In the genomic region with DNA sequence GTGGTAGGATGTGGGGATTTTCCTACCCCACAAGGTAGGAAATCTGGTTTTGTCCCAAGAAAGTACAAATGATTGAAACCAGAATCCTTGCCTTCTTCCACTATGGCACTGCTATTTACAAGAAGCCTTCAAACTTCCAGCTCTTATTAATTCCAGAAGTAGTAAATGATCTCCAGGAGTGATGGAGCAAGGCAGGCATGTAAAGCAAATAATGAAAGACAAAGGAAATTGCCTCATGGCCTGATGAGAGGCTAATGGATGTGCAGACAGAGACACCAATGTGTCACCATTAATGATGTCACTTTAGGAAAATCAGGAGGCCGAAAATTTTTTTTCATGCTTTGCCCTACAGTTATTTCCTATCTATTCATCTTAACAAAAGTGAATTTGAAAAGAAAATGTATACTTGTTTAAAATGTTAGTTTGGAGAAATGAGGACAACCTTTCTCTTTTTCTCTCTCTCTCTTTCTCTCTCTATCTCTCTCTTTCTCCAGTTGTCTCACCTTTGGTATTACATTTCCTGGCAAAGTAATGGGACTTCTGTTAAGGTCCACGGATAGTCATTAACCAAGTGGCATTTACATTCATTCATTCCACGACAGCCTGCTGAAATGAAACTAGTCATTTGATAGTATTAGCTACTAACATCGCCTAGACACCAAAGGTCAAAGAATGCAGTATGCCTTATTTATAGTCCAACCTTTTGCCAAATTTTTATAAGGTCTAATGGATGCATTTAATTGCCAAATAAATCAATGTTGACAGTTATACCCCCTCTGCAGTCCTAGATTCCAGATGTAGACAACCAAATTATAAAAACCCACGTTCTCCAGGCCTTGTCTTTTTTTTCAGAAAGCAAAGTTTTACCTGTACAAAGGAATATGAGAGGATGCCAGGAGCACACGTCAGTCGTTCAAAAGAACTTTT, we compare ENCODE assay signal across 21 cellular contexts. TPM values are rescaled to one million over a fixed set of nuclear protein-coding genes. Genes with fewer than 3 reads are reported as not detected.
A peak's percentile ranks its signal among the peaks of the same experiment; 100 is the strongest.
DNase-seq lines count a peak whose midpoint lies in the region; ATAC-seq, FAIRE-seq and TF ChIP-seq lines count a peak whose summit lies in the region.
"Had no signal": no experiment of that assay in that cellular context is flagged by ENCODE, and none has a peak within 500 bp of the region (broad histone marks: within the 10 kb centered on the region; RNA-seq: fewer than 3 reads in every experiment).

No MANE protein-coding gene starts in this region.

- H4K5ac ChIP-seq in IMR-90 (ENCODE audit: low read depth, low read length): no peak overlapping the region

- FAIRE-seq in endothelial cell of umbilical vein (lab: Jason Lieb, UNC) (peak; percentile 57), GM19239 (lab: Jason Lieb, UNC) (no peak)
- FAIRE-seq: TTC549 had no signal

- H3K27me3 Mint-ChIP-seq in nephron (ENCODE audit: low read depth): peaks cover 11% of the 10 kb centered on the region

- no CpG with 5 or more reads among the region's 7 CpGs for WGBS in IMR-90 (ENCODE audit: extremely low coverage in 2 of 2, insufficient read length in 1 of 2), 2 experiments
- WGBS in thyroid gland, 2 donors: 87 to 89% methylated on average over 7 of the region's 7 CpGs

- H3K4me1 ChIP-seq in IMR-90 (ENCODE audit: control insufficient read depth, insufficient read depth, low read length): peaks cover 10% of the 10 kb centered on the region
- peaks cover 16% of the 10 kb centered on the region for H3K4me1 ChIP-seq in endothelial cell of umbilical vein (ENCODE audit: control insufficient read depth, extremely low read depth, insufficient read depth, low read length)
- H3K4me1 ChIP-seq in thyroid gland: peaks cover 21 to 30% of the 10 kb centered on the region in 2 donors

- H3K9me1 ChIP-seq in IMR-90 (ENCODE audit: insufficient read depth, low read length) (peaks cover 17% of the 10 kb centered on the region), endothelial cell of umbilical vein (replicated peaks; ENCODE audit: control insufficient read depth, extremely low read depth, insufficient read depth, low read length) (no peaks in the 10 kb centered on the region)

- H3K4me3 ChIP-seq in IMR-90 (ENCODE audit: insufficient read depth, low read depth, low read length) (no peak overlapping the region), endothelial cell of umbilical vein (replicated peaks in 1 of 3; ENCODE audit: insufficient read depth in 1 of 3, low read depth in 1 of 3, low read length in 3 of 3) (no peak overlapping the region), thyroid gland (replicated peaks in 1 of 3) (no peak overlapping the region)
- H3K4me3 ChIP-seq: thoracic aorta had no signal

- no peak overlapping the region for H2BK120ac ChIP-seq in IMR-90 (ENCODE audit: low read depth, low read length)

- H2AK9ac ChIP-seq in IMR-90 (replicated peaks; ENCODE audit: low read depth, low read length, poor library complexity): no peak overlapping the region

- H3K27me3 ChIP-seq in IMR-90 (ENCODE audit: control insufficient read depth, insufficient read depth, low read length) (no peaks in the 10 kb centered on the region), endothelial cell of umbilical vein (ENCODE audit: control insufficient read depth in 2 of 2, insufficient read depth in 2 of 2, low read length in 2 of 2) (peaks cover 0 to 5% of the 10 kb centered on the region in 2 experiments), thyroid gland (no peaks in the 10 kb centered on the region)

- no peak overlapping the region for H4K8ac ChIP-seq in IMR-90 (ENCODE audit: low read depth in 2 of 2, low read length in 2 of 2)

- TF ChIP-seq CTCF in IMR-90 (conservative IDR thresholded peaks at IDR 0.05; ENCODE audit: low read depth, low read length) (no peak), endothelial cell of umbilical vein (IDR thresholded peaks at IDR 0.05; ENCODE audit: extremely low read depth in 1 of 2, insufficient read depth in 1 of 2, low read depth in 1 of 2, low read length in 2 of 2) (no peak), nephron (IDR thresholded peaks at IDR 0.05; ENCODE audit: unreplicated experiment in 3 of 3) (no peak), thyroid gland (IDR thresholded peaks at IDR 0.05) (no peak)

- TF ChIP-seq POLR2A in IMR-90 (IDR thresholded peaks at IDR 0.05; ENCODE audit: low read depth, low read length) (no peak), endothelial cell of umbilical vein (IDR thresholded peaks at IDR 0.05; ENCODE audit: low read depth, low read length) (no peak), thyroid gland (IDR thresholded peaks at IDR 0.05) (no peak)

- ATAC-seq in IMR-90 (ENCODE audit: low read depth): no peak
- ATAC-seq: effector memory CD8-positive, alpha-beta T cell; left colon had no signal

- H3K4me2 ChIP-seq in IMR-90 (ENCODE audit: low read depth, low read length) (no peak overlapping the region), endothelial cell of umbilical vein (ENCODE audit: insufficient read depth, low read length) (no peak overlapping the region)

- H3K56ac ChIP-seq in IMR-90 (ENCODE audit: extremely low read depth, insufficient read depth, low read length): no peak overlapping the region

- no peaks in the 10 kb centered on the region for H3K79me2 ChIP-seq in endothelial cell of umbilical vein (ENCODE audit: control insufficient read depth, insufficient read depth, low read length)

- dilution Hi-C loops in IMR-90 (cut with HindIII; ENCODE audit: low sequenced_read_pairs, unreplicated experiment): no loop called here
- dilution Hi-C loops in endothelial cell of umbilical vein (cut with MboI; ENCODE audit: extremely low pct_ligation_motif_present, low sequenced_read_pairs): no loop called here

- H3K36me3 ChIP-seq in IMR-90 (ENCODE audit: control insufficient read depth, insufficient read depth, low read length): no peaks in the 10 kb centered on the region
- H3K36me3 ChIP-seq in endothelial cell of umbilical vein (ENCODE audit: control insufficient read depth in 2 of 2, extremely low read depth in 1 of 2, insufficient read depth in 2 of 2, low read length in 2 of 2): no peaks in the 10 kb centered on the region
- no peaks in the 10 kb centered on the region for H3K36me3 ChIP-seq in thyroid gland
- H3K36me3 ChIP-seq: thoracic aorta had no signal

- H3K9me3 ChIP-seq in IMR-90 (ENCODE audit: control insufficient read depth, insufficient read depth, low read length) (no peaks in the 10 kb centered on the region), endothelial cell of umbilical vein (replicated peaks; ENCODE audit: control insufficient read depth, insufficient read depth, low read length) (no peaks in the 10 kb centered on the region), thyroid gland (no peaks in the 10 kb centered on the region)
- H3K9me3 ChIP-seq: thoracic aorta had no signal

- H2AFZ ChIP-seq in IMR-90 (replicated peaks; ENCODE audit: low read length, poor library complexity): no peak overlapping the region
- H2AFZ ChIP-seq in endothelial cell of umbilical vein (ENCODE audit: low read depth, low read length): no peak overlapping the region

- H3K18ac ChIP-seq in IMR-90 (ENCODE audit: low read depth, low read length): no peak overlapping the region

- peak overlapping the region; percentile 11 to 49 (median 39) for H3K27ac Mint-ChIP-seq in nephron
- H3K27ac Mint-ChIP-seq: effector memory CD8-positive, alpha-beta T cell had no signal

- H2BK15ac ChIP-seq in IMR-90 (ENCODE audit: low read depth, low read length): no peak overlapping the region

- no peak overlapping the region for H3K27ac ChIP-seq in IMR-90 (ENCODE audit: insufficient read depth, low read length)
- H3K27ac ChIP-seq in endothelial cell of umbilical vein (ENCODE audit: insufficient read depth, low read depth, low read length): no peak overlapping the region
- no peak overlapping the region for H3K27ac ChIP-seq in thyroid gland
- H3K27ac ChIP-seq: 22Rv1, C4-2B, thoracic aorta had no signal

- intact Hi-C loops in IMR-90 (cut with micrococcal nuclease) (no loop called here), endothelial cell of umbilical vein (cut with micrococcal nuclease) (no loop called here), thyroid gland (cut with DNase I) (no loop called here)

- H3K4ac ChIP-seq in IMR-90 (ENCODE audit: low read depth, low read length): no peak overlapping the region

- H3K9ac ChIP-seq in IMR-90 (ENCODE audit: low read depth, low read length) (no peak overlapping the region), endothelial cell of umbilical vein (replicated peaks; ENCODE audit: extremely low read depth, insufficient read depth, low read length) (no peak overlapping the region)

- H2AK5ac ChIP-seq in IMR-90 (ENCODE audit: low read depth, low read length): no peak overlapping the region

- in situ Hi-C loops in IMR-90 (cut with MboI; ENCODE audit: low sequenced_read_pairs): no loop called here

- H3K14ac ChIP-seq in IMR-90 (replicated peaks; ENCODE audit: low read depth, low read length): no peak overlapping the region; the same call in 1 of the 2 replicates

- H3K9me3 Mint-ChIP-seq in nephron: no peaks in the 10 kb centered on the region

- H3K4me1 Mint-ChIP-seq in nephron: peaks cover 34% of the 10 kb centered on the region

- CTCF ChIA-PET in IMR-90 (lab: Yijun Ruan, JAX) (interaction anchor here (1.3 to 2.2 kb wide), 2 partner anchors 8 to 43 kb away, joined by 3 to 12 read pairs; no protein-coding TSS in a partner anchor), endothelial cell of umbilical vein (lab: Charles Lee) (interaction anchor here (0.7 to 2.5 kb wide), 2 partner anchors 18 to 100 kb away, joined by 3 to 11 read pairs; no protein-coding TSS in a partner anchor)

- no TSS peak for BruUV-seq in IMR-90 (replicated peaks; lab: Mats Ljungman, UMichigan)
- BruUV-seq in endothelial cell of umbilical vein (replicated peaks; lab: Mats Ljungman, UMichigan): no TSS peak

- no peak overlapping the region for H2BK5ac ChIP-seq in IMR-90 (ENCODE audit: low read depth, low read length, poor library complexity, severe bottlenecking)

- peaks cover 5 to 26% of the 10 kb centered on the region in 2 experiments; a peak in 3 of 4 replicates for H3K79me1 ChIP-seq in IMR-90 (ENCODE audit: low read depth in 1 of 2, low read length in 2 of 2)

- peak overlapping the region in 1 of 3 experiments; percentile 46 for H3K4me3 Mint-ChIP-seq in nephron
- H3K4me3 Mint-ChIP-seq: effector memory CD8-positive, alpha-beta T cell had no signal

- H4K20me1 ChIP-seq in IMR-90 (ENCODE audit: insufficient read depth, low read length) (no peaks in the 10 kb centered on the region), endothelial cell of umbilical vein (replicated peaks; ENCODE audit: control insufficient read depth, extremely low read depth, insufficient read depth, low read length) (no peaks in the 10 kb centered on the region)

- H3K23ac ChIP-seq in IMR-90 (ENCODE audit: low read depth, low read length): no peak overlapping the region

- DNase-seq in DMS153 (lab: John Stamatoyannopoulos, UW) (peak; percentile 16), DMS153 treated with DMSO at 0.1 percent for 48 hours (lab: John Stamatoyannopoulos, UW; ENCODE audit: unreplicated experiment) (no peak), IMR-90 (peak; percentile 10), endothelial cell of umbilical vein (ENCODE audit: low read depth, low spot score) (no peak), thyroid gland (no peak), H4 (ENCODE audit: low spot score) (no peak), GM19239 (ENCODE audit: insufficient read length, low spot score) (no peak)
- DNase-seq: activated CD4-positive, alpha-beta T cell treated with anti-CD3 and anti-CD28 coated beads, Interleukin-2, amount 50 U/mL, for 1 hour; activated naive CD4-positive, alpha-beta T cell; effector memory CD8-positive, alpha-beta T cell; Karpas-422; left colon; NCI-H1092 treated with DMSO at 0.1 percent for 48 hours; NCI-H2171 treated with DMSO at 0.1 percent for 48 hours; RPMI8226; stimulated activated CD4-positive, alpha-beta T cell treated with anti-CD3 and anti-CD28 coated beads, Interleukin-12 subunit alpha, Interleukin-12 subunit beta, amount 100 ng/mL, for 4 hours had no signal

- POLR2A ChIA-PET in IMR-90 (lab: Charles Lee; ENCODE audit: unreplicated experiment): no interaction called here
- POLR2A ChIA-PET in endothelial cell of umbilical vein (lab: Charles Lee): no interaction called here

- H3K36me3 Mint-ChIP-seq in nephron (ENCODE audit: low read depth): no peaks in the 10 kb centered on the region

- no peak for TF ChIP-seq RAD21 in IMR-90 (IDR thresholded peaks at IDR 0.05; ENCODE audit: low read length)

- no peak overlapping the region for H4K91ac ChIP-seq in IMR-90 (ENCODE audit: insufficient read depth, low read depth, low read length)

- no peak overlapping the region for H2BK20ac ChIP-seq in IMR-90 (ENCODE audit: low read depth, low read length)

RNA-seq across cellular contexts. Expression of gene EVA1A, which starts 5.0 kb away (rescaled TPM):
- 89.2 and 93.7 TPM in 2 replicates for total RNA-seq in IMR-90 (2012; rRNA removed)
- 54.5 and 61.6 TPM in 2 replicates for polyA plus RNA-seq in IMR-90 (2012; rRNA removed)
- polyA plus RNA-seq in IMR-90 (2012; cell fraction: cytosol; rRNA removed): 71.6 and 118 TPM in 2 replicates
- polyA plus RNA-seq in IMR-90 (2012; cell fraction: nucleus; rRNA removed; ENCODE audit: low replicate concordance): 36.3 and 66.6 TPM in 2 replicates
- total RNA-seq in endothelial cell of umbilical vein: 59.7 and 66.5 TPM in 2 replicates
- 42.5 and 52.6 TPM in 2 replicates for polyA plus RNA-seq in endothelial cell of umbilical vein
- polyA plus RNA-seq in endothelial cell of umbilical vein (2011; cell fraction: cytosol; rRNA removed): 37.6 and 45.6 TPM in 2 replicates
- polyA plus RNA-seq in endothelial cell of umbilical vein (2011; cell fraction: nucleus; rRNA removed): 27.8 and 38.0 TPM in 2 replicates
- polyA plus RNA-seq in endothelial cell of umbilical vein (2012): 42.1 and 42.8 TPM in 2 replicates
- 59.4 and 60.7 TPM in 2 replicates for polyA minus RNA-seq in endothelial cell of umbilical vein
- not detected for polyA minus RNA-seq in endothelial cell of umbilical vein (2011; cell fraction: cytosol; rRNA and poly(A)+ RNA removed)
- polyA minus RNA-seq in endothelial cell of umbilical vein (2011; cell fraction: nucleus; rRNA and poly(A)+ RNA removed): 19.1 and 46.6 TPM in 2 replicates
- total RNA-seq in thyroid gland: 10 to 100 TPM in 3 of 4 donors, 1 to 10 TPM in 1; 3.6 to 19.8 (median 12.3) TPM
- total RNA-seq in H4 (2014; rRNA removed; shearing (Covaris generic)): 13.8 and 16.6 TPM in 2 replicates

Comparison
In these comparisons a context has a peak if more than half of its experiments do, and no peak if none do; other contexts are left out.
1. DNase-seq: peak in DMS153 (single experiment) and IMR-90 (single experiment); none in DMS153 treated with DMSO at 0.1 percent for 48 hours (single experiment), endothelial cell of umbilical vein (single experiment), thyroid gland (0 of 2), H4 (single experiment) and GM19239 (single experiment).